ENCODE assay signal across 8 cellular contexts in genomic region chr14:103561381-103562134, GRCh38. TPM values are rescaled to one million over a fixed set of nuclear protein-coding genes. Genes with fewer than 3 reads are reported as not detected.
DNase-seq lines count a peak whose midpoint lies in the region; ATAC-seq and TF ChIP-seq lines count a peak whose summit lies in the region.

No MANE protein-coding gene starts in this region.

- H3K36me3 Mint-ChIP-seq in activated B cell treated with CpG ODN at 0.5 μM for 24 hours (ENCODE audit: low read depth) (peaks cover 47% of the 10 kb centered on the region), neural crest cell (ENCODE audit: low read depth) (peaks cover 11% of the 10 kb centered on the region)

- H3K4me1 Mint-ChIP-seq in activated B cell treated with CpG ODN at 0.5 μM for 24 hours (peaks cover 55% of the 10 kb centered on the region), neural crest cell (peaks cover 50% of the 10 kb centered on the region)

- 5 to 6% methylated on average over 33 of the region's 33 CpGs for WGBS in aorta, 2 donors

- no peaks in the 10 kb centered on the region for H3K9me3 Mint-ChIP-seq in activated B cell treated with CpG ODN at 0.5 μM for 24 hours
- no peaks in the 10 kb centered on the region for H3K9me3 Mint-ChIP-seq in neural crest cell

- H3K27ac ChIP-seq in KOPT-K1 (ENCODE audit: low read depth, low read length, poor library complexity, severe bottlenecking) (peak overlapping the region; percentile 84), aorta (ENCODE audit: low read depth in 1 of 2, low read length in 2 of 2) (peak overlapping the region in 1 of 2 donors; percentile 72)

- H3K4me3 Mint-ChIP-seq in activated B cell treated with CpG ODN at 0.5 μM for 24 hours (peak overlapping the region; percentile 88), neural crest cell (peak overlapping the region; percentile 95)

- H3K4me3 ChIP-seq in aorta (ENCODE audit: low read length in 2 of 2) = peak overlapping the region; percentile 83 to 90

- intact Hi-C loops in activated B cell treated with CpG ODN at 0.5 μM for 24 hours (cut with micrococcal nuclease) (loop anchor here (1.0 to 10.0 kb wide), 6 partner anchors 34 to 283 kb away; partner anchors contain the start of genes EIF5, KLC1, MARK3 and PPP1R13B), aorta (cut with DNase I) (loop anchor here in 1 of 2 donors (2.0 kb wide), 1 partner anchor 65 kb away; no protein-coding TSS in a partner anchor)

- H3K36me3 ChIP-seq in KOPT-K1 (ENCODE audit: insufficient read depth, low read length) (peaks cover 44% of the 10 kb centered on the region), aorta (ENCODE audit: control insufficient read depth in 1 of 2, insufficient read depth in 2 of 2, low read length in 1 of 2) (no peaks in the 10 kb centered on the region)

- POLR2A ChIA-PET in activated B cell treated with CpG ODN at 0.5 μM for 24 hours (lab: Charles Lee) = interaction anchor here (0.7 to 2.1 kb wide), 6 partner anchors 32 to 227 kb away, joined by 3 to 15 read pairs (median 4); partner anchors contain the start of genes EIF5 and KLC1

- DNase-seq in EL (peak; percentile 57), activated B cell treated with CpG ODN at 0.5 μM for 24 hours (no peak), neural crest cell (ENCODE audit: low read depth, low spot score) (no peak), aorta (peak in 1 of 2 donors; percentile 59), DMS153 (lab: John Stamatoyannopoulos, UW) (no peak)

- no peak for TF ChIP-seq CTCF in activated B cell treated with CpG ODN at 0.5 μM for 24 hours (IDR thresholded peaks at IDR 0.05)
- TF ChIP-seq CTCF in neural crest cell (conservative IDR thresholded peaks at IDR 0.05) = peak; percentile 25

- H3K27me3 ChIP-seq in aorta (ENCODE audit: control insufficient read depth in 1 of 2, insufficient read depth in 2 of 2, low read length in 1 of 2) = no peaks in the 10 kb centered on the region

- peak; percentile 29 for ATAC-seq in GM21619 (IDR thresholded peaks at IDR 0.05; ENCODE audit: unreplicated experiment)
- ATAC-seq in activated B cell treated with CpG ODN at 0.5 μM for 24 hours (ENCODE audit: low read depth) = peak; percentile 23
- ATAC-seq in esophagus mucosa = peak; percentile 73
- ATAC-seq in aorta (ENCODE audit: low FRiP score) = peak; percentile 63

- CTCF ChIA-PET in activated B cell treated with CpG ODN at 0.5 μM for 24 hours (lab: Charles Lee) = interaction anchor here (0.6 to 1.6 kb wide), 3 partner anchors 10 to 867 kb away, joined by 3 to 7 read pairs (median 4); no protein-coding TSS in a partner anchor

- no peaks in the 10 kb centered on the region for H3K27me3 Mint-ChIP-seq in activated B cell treated with CpG ODN at 0.5 μM for 24 hours
- H3K27me3 Mint-ChIP-seq in neural crest cell (ENCODE audit: low read depth) = no peaks in the 10 kb centered on the region

- H3K27ac Mint-ChIP-seq in activated B cell treated with CpG ODN at 0.5 μM for 24 hours (peak overlapping the region; percentile 79), neural crest cell (ENCODE audit: unreplicated experiment) (peak overlapping the region; percentile 95)

- no peaks in the 10 kb centered on the region for H3K4me1 ChIP-seq in aorta (ENCODE audit: control insufficient read depth in 1 of 2, insufficient read depth in 2 of 2, low read length in 2 of 2)

- H3K9me3 ChIP-seq in KOPT-K1 (ENCODE audit: insufficient read depth, low read length, poor library complexity, severe bottlenecking) = no peaks in the 10 kb centered on the region
- H3K9me3 ChIP-seq in aorta (ENCODE audit: control insufficient read depth, low read length) = no peaks in the 10 kb centered on the region

RNA-seq across cellular contexts. Expression of gene BAG5, which starts 0.9 kb away (rescaled TPM):
- total RNA-seq in activated B cell treated with CpG ODN at 0.5 μM for 24 hours (26.9 and 28.8 TPM in 2 replicates), esophagus mucosa (23.6 TPM), neural crest cell (32.1 and 33.5 TPM in 2 replicates), aorta (10 to 100 TPM; 30.4 to 30.8 TPM)
- polyA plus RNA-seq in aorta = 10 to 100 TPM in 1 of 2 donors, 1 to 10 TPM in 1; 9.2 to 14.9 TPM

RNA-seq across cellular contexts. Expression of gene COA8, which starts 1.2 kb away (rescaled TPM):
- total RNA-seq in activated B cell treated with CpG ODN at 0.5 μM for 24 hours = 28.4 and 28.8 TPM in 2 replicates
- 30.3 TPM for total RNA-seq in esophagus mucosa
- 33.7 and 37.2 TPM in 2 replicates for total RNA-seq in neural crest cell
- 10 to 100 TPM; 27.6 to 33.3 TPM for total RNA-seq in aorta
- polyA plus RNA-seq in aorta = 10 to 100 TPM; 44.2 to 71.7 TPM

RNA-seq across cellular contexts. Expression of gene TRMT61A, which starts 32.6 kb away (rescaled TPM):
- total RNA-seq in activated B cell treated with CpG ODN at 0.5 μM for 24 hours (19.4 and 21.8 TPM in 2 replicates), esophagus mucosa (6.1 TPM), neural crest cell (10.9 and 12.5 TPM in 2 replicates), aorta (10 to 100 TPM; 11.4 to 11.8 TPM)
- polyA plus RNA-seq in aorta = 10 to 100 TPM in 1 of 2 donors, 1 to 10 TPM in 1; 6.4 to 12.4 TPM

RNA-seq across cellular contexts. Expression of gene CKB, which starts 38.9 kb away (rescaled TPM):
- total RNA-seq in activated B cell treated with CpG ODN at 0.5 μM for 24 hours (8.6 and 12.0 TPM in 2 replicates), esophagus mucosa (17.8 TPM), neural crest cell (961 and 996 TPM in 2 replicates), aorta (100 to 1,000 TPM in 1 of 2 donors, 10 to 100 TPM in 1; 78.1 to 109 TPM)
- 10 to 100 TPM; 46.6 to 91.3 TPM for polyA plus RNA-seq in aorta

Comparison
In these comparisons a context has a peak if more than half of its experiments do, and no peak if none do; other contexts are left out.
1. ATAC-seq: peak in every context shown above with its lines; median percentile 73 in esophagus mucosa; 63 in aorta; 29 in GM21619; 23 in activated B cell treated with CpG ODN at 0.5 μM for 24 hours.